1 cellular context compared by ENCODE assay signal in genomic region chr7:99553039-99553438, GRCh38.
TF ChIP-seq lines count a peak whose summit lies in the region.

No MANE protein-coding gene starts in this region.

TF ChIP-seq in IMR-90, 13 proteins besides CTCF, POLR2A, EP300 and RAD21:
- TF ChIP-seq MAFK (IDR thresholded peaks at IDR 0.05; ENCODE audit: low read depth, low read length) (no peak), MAZ (IDR thresholded peaks at IDR 0.05; ENCODE audit: borderline replicate concordance, low read depth, low read length) (no peak), CHD1 (IDR thresholded peaks at IDR 0.05; ENCODE audit: low read depth, low read length) (no peak), CEBPB (IDR thresholded peaks at IDR 0.05; ENCODE audit: low read depth, low read length) (no peak), SMC3 (IDR thresholded peaks at IDR 0.05; ENCODE audit: low read depth, low read length) (no peak), RCOR1 (IDR thresholded peaks at IDR 0.05; ENCODE audit: insufficient replicate concordance, low read length) (no peak), RFX5 (IDR thresholded peaks at IDR 0.05; ENCODE audit: low read depth, low read length) (no peak), NFE2L2 (IDR thresholded peaks at IDR 0.05; ENCODE audit: low read depth, low read length) (no peak), BHLHE40 (IDR thresholded peaks at IDR 0.05; ENCODE audit: low read depth, low read length) (no peak), FOS (IDR thresholded peaks at IDR 0.05; ENCODE audit: low read depth, low read length) (no peak)
